ENCODE assay signal across 26 cellular contexts in the genomic region with DNA sequence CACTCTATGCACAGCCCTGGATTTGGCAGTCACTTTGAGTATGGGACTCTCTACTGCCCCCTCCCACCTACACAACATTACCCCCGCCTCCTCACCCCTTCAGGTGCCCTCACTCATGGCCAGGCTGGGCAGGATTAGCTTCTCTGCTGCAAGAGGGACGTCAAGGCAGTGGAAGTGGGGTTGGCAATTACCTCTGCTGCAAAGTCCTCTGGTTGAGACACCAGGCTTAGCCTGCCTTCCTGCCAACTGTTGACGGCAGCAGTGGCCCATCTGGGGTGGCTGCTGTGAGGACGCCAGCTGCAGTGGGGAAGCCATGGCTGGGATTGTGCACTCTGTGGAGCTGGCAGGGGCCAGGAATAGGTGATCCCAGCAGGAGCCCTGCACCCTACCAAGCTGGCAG. TPM values are rescaled to one million over a fixed set of nuclear protein-coding genes. Genes with fewer than 3 reads are reported as not detected.
DNase-seq lines count a peak whose midpoint lies in the region; ATAC-seq and TF ChIP-seq lines count a peak whose summit lies in the region.
"Had no signal": no experiment of that assay in that cellular context is flagged by ENCODE, and none has a peak within 500 bp of the region (broad histone marks: within the 10 kb centered on the region; RNA-seq: fewer than 3 reads in every experiment).

No MANE protein-coding gene starts in this region.

- no peak overlapping the region for H2BK120ac ChIP-seq in neuronal stem cell (ENCODE audit: low read depth, low read length)

- H2BK12ac ChIP-seq in neuronal stem cell (ENCODE audit: low read length), result no peak overlapping the region

- H3K9me3 ChIP-seq in cardiac muscle cell (ENCODE audit: low read depth) (no peaks in the 10 kb centered on the region), neuronal stem cell (replicated peaks in 1 of 2; ENCODE audit: control insufficient read depth in 2 of 2, insufficient read depth in 1 of 2, low read depth in 1 of 2, low read length in 2 of 2) (peaks cover 8 to 14% of the 10 kb centered on the region in 2 donors), aorta (ENCODE audit: control insufficient read depth, low read length) (no peaks in the 10 kb centered on the region)
- H3K9me3 ChIP-seq: MG63, transverse colon had no signal

- WGBS in neuronal stem cell (ENCODE audit: extremely low coverage in 2 of 2, insufficient read length in 2 of 2, insufficient replicate concordance in 1 of 2), 2 donors, result no CpG with 5 or more reads among the region's 4 CpGs
- 16 to 31% methylated on average over 4 of the region's 4 CpGs for WGBS in aorta, 2 donors

- no peak overlapping the region for H3K23ac ChIP-seq in neuronal stem cell (ENCODE audit: low read depth, low read length, poor library complexity)

- H2BK15ac ChIP-seq in neuronal stem cell (ENCODE audit: low read length), result no peak overlapping the region

- DNase-seq in DMS 273 (lab: John Stamatoyannopoulos, UW; ENCODE audit: unreplicated experiment) (peak; percentile 61), DMS 273 treated with DMSO at 0.1 percent for 48 hours (lab: John Stamatoyannopoulos, UW) (no peak), cardiac muscle cell (ENCODE audit: low read depth in 1 of 2, low spot score in 1 of 2) (no peak), neuronal stem cell (ENCODE audit: low spot score) (no peak), aorta (no peak), SKM-1 (lab: John Stamatoyannopoulos, UW; ENCODE audit: unreplicated experiment) (no peak)
- DNase-seq: activated CD4-positive, alpha-beta T cell treated with anti-CD3 and anti-CD28 coated beads for 48 hours; activated CD8-positive, alpha-beta memory T cell treated with anti-CD3 and anti-CD28 coated beads, Interleukin-2, amount 10 ng/mL, durations not matched to agents 7 days and 5 days; AML-193; DND-41; hypothalamus; islet precursor cell; MG63; naive thymus-derived CD4-positive, alpha-beta T cell; NCI-H1417 treated with DMSO at 0.1 percent for 48 hours; SHP77 treated with DMSO at 0.1 percent for 48 hours; stimulated activated CD4-positive, alpha-beta T cell treated with anti-CD3 and anti-CD28 coated beads, Interleukin-1b, Interleukin-23, amount 100 ng/mL, for 48 hours; stimulated activated naive CD4-positive, alpha-beta T cell; T-helper 1 cell; transverse colon had no signal

- no peak overlapping the region for H2AK5ac ChIP-seq in neuronal stem cell (ENCODE audit: low read depth, low read length)

- H3K27ac ChIP-seq in cardiac muscle cell (peak overlapping the region; percentile 60), neuronal stem cell (replicated peaks; ENCODE audit: low read length) (no peak overlapping the region), aorta (ENCODE audit: low read depth in 1 of 2, low read length in 2 of 2) (peak overlapping the region in 1 of 2 donors; percentile 18)
- H3K27ac ChIP-seq: 22Rv1, HL-60, parathyroid adenoma had no signal

- peaks cover 24% of the 10 kb centered on the region for H3K4me1 ChIP-seq in cardiac muscle cell (ENCODE audit: low read depth)
- H3K4me1 ChIP-seq in neuronal stem cell (ENCODE audit: control insufficient read depth in 2 of 2, insufficient read depth in 1 of 2, low read depth in 1 of 2, low read length in 2 of 2), result peaks cover 0 to 6% of the 10 kb centered on the region in 2 donors
- peaks cover 3 to 11% of the 10 kb centered on the region in 2 donors for H3K4me1 ChIP-seq in aorta (ENCODE audit: control insufficient read depth in 1 of 2, insufficient read depth in 2 of 2, low read length in 2 of 2)

- no peak overlapping the region for H3K4ac ChIP-seq in neuronal stem cell (ENCODE audit: low read length)

- no peak for TF ChIP-seq CTCF in cardiac muscle cell (IDR thresholded peaks at IDR 0.05; ENCODE audit: low read depth, low read length)

- no peak overlapping the region for H3K9ac ChIP-seq in neuronal stem cell (ENCODE audit: low read depth, low read length, poor library complexity)
- H3K9ac ChIP-seq: parathyroid adenoma had no signal

- no peaks in the 10 kb centered on the region for H3K36me3 ChIP-seq in cardiac muscle cell
- H3K36me3 ChIP-seq in neuronal stem cell (replicated peaks in 1 of 2; ENCODE audit: control insufficient read depth in 2 of 2, insufficient read depth in 2 of 2, low read length in 2 of 2), result peaks cover 0 to 5% of the 10 kb centered on the region in 2 donors
- H3K36me3 ChIP-seq in aorta (ENCODE audit: control insufficient read depth in 1 of 2, insufficient read depth in 2 of 2, low read length in 1 of 2), result no peaks in the 10 kb centered on the region
- H3K36me3 ChIP-seq: MG63, transverse colon had no signal

- no peak overlapping the region for H3K4me2 ChIP-seq in neuronal stem cell (ENCODE audit: insufficient read depth, low read length, poor library complexity, severe bottlenecking)

- ATAC-seq in aorta (ENCODE audit: low FRiP score) (peak; percentile 53), GM21737 (IDR thresholded peaks at IDR 0.05; ENCODE audit: unreplicated experiment) (no peak), HG03342 (IDR thresholded peaks at IDR 0.05; ENCODE audit: unreplicated experiment) (no peak)
- ATAC-seq: activated CD8-positive, alpha-beta memory T cell treated with anti-CD3 and anti-CD28 coated beads, Interleukin-2, amount 10 ng/mL, durations not matched to agents 7 days and 5 days; HCT116; naive thymus-derived CD4-positive, alpha-beta T cell had no signal

- H3K4me3 ChIP-seq in cardiac muscle cell (no peak overlapping the region), neuronal stem cell (ENCODE audit: low read length in 2 of 2) (no peak overlapping the region), aorta (ENCODE audit: low read length in 2 of 2) (no peak overlapping the region)
- H3K4me3 ChIP-seq: MG63, transverse colon had no signal

- H3K79me1 ChIP-seq in neuronal stem cell (ENCODE audit: low read depth, low read length), result peaks cover 6% of the 10 kb centered on the region

- no peaks in the 10 kb centered on the region for H3K27me3 ChIP-seq in cardiac muscle cell
- H3K27me3 ChIP-seq in neuronal stem cell (ENCODE audit: control insufficient read depth in 3 of 3, insufficient read depth in 3 of 3, low read depth in 1 of 3, low read length in 3 of 3), result no peaks in the 10 kb centered on the region
- H3K27me3 ChIP-seq in aorta (ENCODE audit: control insufficient read depth in 1 of 2, insufficient read depth in 2 of 2, low read length in 1 of 2), result no peaks in the 10 kb centered on the region
- H3K27me3 ChIP-seq: MG63, transverse colon had no signal

- intact Hi-C loops in aorta (cut with DNase I), result no loop called here

- H4K91ac ChIP-seq in neuronal stem cell (ENCODE audit: low read depth, low read length, poor library complexity), result no peak overlapping the region

- H2AFZ ChIP-seq in neuronal stem cell (ENCODE audit: low read length), result no peak overlapping the region
- H2AFZ ChIP-seq: parathyroid adenoma had no signal

- H3K14ac ChIP-seq in neuronal stem cell (ENCODE audit: low read length), result no peak overlapping the region

- peak overlapping the region; percentile 48 for H3K18ac ChIP-seq in neuronal stem cell (ENCODE audit: low read length)

- no peak overlapping the region for H2BK5ac ChIP-seq in neuronal stem cell (ENCODE audit: low read length)

- H4K8ac ChIP-seq in neuronal stem cell (ENCODE audit: low read depth, low read length), result no peak overlapping the region

RNA-seq across cellular contexts. Expression of a gene that starts 26.7 kb away (rescaled TPM):
- 244 and 412 TPM in 2 replicates for total RNA-seq in cardiac muscle cell
- 252 and 258 TPM in 2 replicates for polyA plus RNA-seq in cardiac muscle cell
- 26.6 TPM for polyA plus RNA-seq in neuronal stem cell (2013, experiment 1 of 2)
- 28.1 TPM for polyA plus RNA-seq in neuronal stem cell (2013, experiment 2 of 2)
- 100 to 1,000 TPM; 319 to 374 TPM for total RNA-seq in aorta
- polyA plus RNA-seq in aorta, result 100 to 1,000 TPM in 1 of 2 donors, 10 to 100 TPM in 1; 68.4 to 104 TPM
